ENCODE assay signal across 20 cellular contexts in genomic region chr5:74992791-74993190, GRCh38. TPM values are rescaled to one million over a fixed set of nuclear protein-coding genes. Genes with fewer than 3 reads are reported as not detected.
DNase-seq lines count a peak whose midpoint lies in the region; ATAC-seq, FAIRE-seq and TF ChIP-seq lines count a peak whose summit lies in the region.
"Had no signal": no experiment of that assay in that cellular context is flagged by ENCODE, and none has a peak within 500 bp of the region (broad histone marks: within the 10 kb centered on the region; RNA-seq: fewer than 3 reads in every experiment).

No MANE protein-coding gene starts in this region.

- H3K79me2 ChIP-seq in PC-3 (ENCODE audit: low read length) (no peaks in the 10 kb centered on the region), mammary epithelial cell (ENCODE audit: insufficient read depth, low read length) (no peaks in the 10 kb centered on the region)

- H3K9me2 ChIP-seq in PC-3 (replicated peaks; ENCODE audit: low read length), result no peaks in the 10 kb centered on the region

- peak overlapping the region; percentile 36 for H3K27ac ChIP-seq in PC-3 (ENCODE audit: low read length)
- H3K27ac ChIP-seq in mammary epithelial cell (ENCODE audit: insufficient read depth, low read depth, low read length), result no peak overlapping the region

- no peaks in the 10 kb centered on the region for H3K27me3 ChIP-seq in PC-3 (ENCODE audit: low read length)
- H3K27me3 ChIP-seq in mammary epithelial cell (ENCODE audit: insufficient read depth, low read length), result no peaks in the 10 kb centered on the region
- H3K27me3 ChIP-seq: BE2C had no signal

- no peaks in the 10 kb centered on the region for H3K36me3 ChIP-seq in PC-3 (ENCODE audit: low read depth, low read length)
- H3K36me3 ChIP-seq in mammary epithelial cell (ENCODE audit: insufficient read depth, low read length), result no peaks in the 10 kb centered on the region
- no peaks in the 10 kb centered on the region for H3K36me3 ChIP-seq in mucosa of descending colon (ENCODE audit: low read depth)
- H3K36me3 ChIP-seq: BE2C, HAP-1 had no signal

- no peak for TF ChIP-seq POLR2A in H54 (IDR thresholded peaks at IDR 0.05; ENCODE audit: low read depth, low read length)

- CTCF ChIA-PET in PC-3 (lab: Charles Lee) (no interaction called here), mammary epithelial cell (lab: Charles Lee; ENCODE audit: low non-redundant PET) (no interaction called here)

- intact Hi-C loops in PC-3 (cut with micrococcal nuclease), result no loop called here
- intact Hi-C loops in mammary epithelial cell (cut with micrococcal nuclease), result no loop called here
- intact Hi-C loops in mucosa of descending colon (cut with DNase I, micrococcal nuclease), result no loop called here
- intact Hi-C loops in Right ventricle myocardium inferior (cut with DNase I), result no loop called here

- H3K9me3 ChIP-seq in PC-3 (ENCODE audit: low read length) (no peaks in the 10 kb centered on the region), mammary epithelial cell (replicated peaks; ENCODE audit: insufficient read depth, low read length) (no peaks in the 10 kb centered on the region), mucosa of descending colon (peaks cover 3% of the 10 kb centered on the region)
- H3K9me3 ChIP-seq: BE2C had no signal

- dilution Hi-C loops in mammary epithelial cell (cut with HindIII; ENCODE audit: low sequenced_read_pairs), result no loop called here

- 60% methylated on average over 4 of the region's 4 CpGs for WGBS in mammary epithelial cell (ENCODE audit: low coverage, missing lambda C conversion rate)

- H3K4me1 ChIP-seq in PC-3 (ENCODE audit: insufficient read depth, low read length), result peaks cover 20% of the 10 kb centered on the region
- peaks cover 12% of the 10 kb centered on the region for H3K4me1 ChIP-seq in mammary epithelial cell (ENCODE audit: insufficient read depth, low read length)
- H3K4me1 ChIP-seq in mucosa of descending colon (ENCODE audit: low read depth), result no peaks in the 10 kb centered on the region
- H3K4me1 ChIP-seq: BE2C, HAP-1 had no signal

- peak; percentile 91 for ATAC-seq in PC-3
- ATAC-seq in esophagus mucosa, result peak; percentile 42
- peak; percentile 76 for ATAC-seq in mucosa of descending colon
- no peak for ATAC-seq in Right ventricle myocardium inferior
- ATAC-seq: GM12878 had no signal

- BruUV-seq in PC-3 (replicated peaks; lab: Mats Ljungman, UMichigan), result no TSS peak
- BruUV-seq in mammary epithelial cell (replicated peaks; lab: Mats Ljungman, UMichigan), result no TSS peak

- H4K20me1 ChIP-seq in PC-3 (ENCODE audit: low read length), result no peaks in the 10 kb centered on the region
- H4K20me1 ChIP-seq in mammary epithelial cell (ENCODE audit: insufficient read depth, low read length), result no peaks in the 10 kb centered on the region

- H3K4me2 ChIP-seq in PC-3 (ENCODE audit: low read length), result peak overlapping the region; percentile 65
- H3K4me2 ChIP-seq in mammary epithelial cell (ENCODE audit: insufficient read depth, low read depth, low read length), result peak overlapping the region; percentile 41

- no peak for TF ChIP-seq CTCF in PC-3 (conservative IDR thresholded peaks at IDR 0.05; ENCODE audit: low read depth, low read length)
- no peak for TF ChIP-seq CTCF in mammary epithelial cell (conservative IDR thresholded peaks at IDR 0.05 in 1 of 2, IDR thresholded peaks at IDR 0.05 in 1 of 2; ENCODE audit: extremely low read depth in 1 of 2, insufficient read depth in 1 of 2, low read depth in 1 of 2, low read length in 2 of 2)
- no peak for TF ChIP-seq CTCF in mucosa of descending colon (IDR thresholded peaks at IDR 0.05)

- no peak for FAIRE-seq in H54 (lab: Jason Lieb, UNC)
- FAIRE-seq: GM12878, H1 had no signal

- POLR2A ChIA-PET in PC-3 (lab: Charles Lee; ENCODE audit: unreplicated experiment), result no interaction called here

- 0 out of 2 replicates have a peak overlapping the region, but pooled peaks have one; percentile 23 for H2AFZ ChIP-seq in PC-3 (ENCODE audit: low read length)
- peak overlapping the region; percentile 63 for H2AFZ ChIP-seq in mammary epithelial cell (ENCODE audit: low read depth, low read length)

- H3F3A ChIP-seq in PC-3 (ENCODE audit: low read length, unreplicated experiment), result no peaks in the 10 kb centered on the region

- DNase-seq in PC-3, result peak; percentile 89
- peak; percentile 52 for DNase-seq in mammary epithelial cell
- DNase-seq in mucosa of descending colon, result no peak
- DNase-seq in H54 (ENCODE audit: insufficient read length, low spot score), result no peak
- DNase-seq in RPMI8226, result no peak
- no peak for DNase-seq in Right ventricle myocardium inferior (ENCODE audit: missing footprints)
- DNase-seq: BE2C; C1 segment of cervical spinal cord; CD4-positive, CD25-positive, alpha-beta regulatory T cell; CD8-positive, alpha-beta memory T cell; COR-L47; DMS 273 treated with DMSO at 0.1 percent for 48 hours; DMS53; DND-41; EL had no signal

- H3K4me3 ChIP-seq in PC-3 (ENCODE audit: low read length) (no peak overlapping the region; the same call in 1 of the 2 replicates), mammary epithelial cell (replicated peaks in 1 of 3; ENCODE audit: insufficient read depth in 1 of 3, low read depth in 2 of 3, low read length in 3 of 3) (no peak overlapping the region), mucosa of descending colon (no peak overlapping the region)
- H3K4me3 ChIP-seq: GM12878, HAP-1 had no signal

- in situ Hi-C loops in mammary epithelial cell (cut with MboI; ENCODE audit: low sequenced_read_pairs in 2 of 2), result no loop called here

- H3K9ac ChIP-seq in PC-3 (ENCODE audit: low read length) (no peak overlapping the region), mammary epithelial cell (ENCODE audit: insufficient read depth, low read length) (no peak overlapping the region)

RNA-seq across cellular contexts. Expression of gene GCNT4, which starts 59.6 kb away (rescaled TPM):
- total RNA-seq in PC-3 (2014; rRNA removed) (under 0.01 and 0.06 TPM in 2 replicates), mammary epithelial cell (1 to 10 TPM; 3.6 to 9.7 TPM), esophagus mucosa (1.4 TPM), mucosa of descending colon (1 to 10 TPM in 2 of 3 donors, under 1 TPM in 1; 0.92 to 6.1 (median 2.4) TPM), Right ventricle myocardium inferior (0.35 TPM)
- polyA plus RNA-seq in mammary epithelial cell, result 1.4 TPM
- polyA minus RNA-seq in mammary epithelial cell, result 2.1 TPM
- total RNA-seq: HT-29 had no signal

Comparison
In these comparisons a context has a peak if more than half of its experiments do, and no peak if none do; other contexts are left out.
1. DNase-seq: peak in PC-3 (single experiment) and mammary epithelial cell (single experiment); none in mucosa of descending colon (0 of 3), H54 (single experiment), RPMI8226 (single experiment) and Right ventricle myocardium inferior (single experiment).